In the genomic region with DNA sequence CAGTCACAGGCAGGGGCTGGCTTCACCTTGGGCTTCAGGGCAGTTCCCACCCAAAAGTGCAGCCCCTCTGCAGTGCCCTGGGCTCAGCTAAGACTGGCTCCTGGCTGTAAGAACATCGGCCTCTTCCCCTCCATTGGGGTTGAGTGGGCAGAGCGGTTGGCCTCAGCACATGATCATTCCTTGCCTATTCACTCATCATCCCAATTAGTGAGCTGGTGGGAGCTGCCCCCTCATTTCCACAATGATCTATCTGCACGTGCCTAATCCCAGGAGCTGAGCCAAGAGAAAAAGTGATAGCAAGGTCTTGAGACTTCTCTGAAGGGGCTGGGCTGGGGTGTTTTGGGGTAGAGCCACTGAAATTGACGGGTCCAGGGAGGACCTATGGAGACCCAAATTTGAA, we compare ENCODE assay signal across 22 cellular contexts.
DNase-seq lines count a peak whose midpoint lies in the region; ATAC-seq and TF ChIP-seq lines count a peak whose summit lies in the region.
"Had no signal": no experiment of that assay in that cellular context is flagged by ENCODE, and none has a peak within 500 bp of the region (broad histone marks: within the 10 kb centered on the region; RNA-seq: fewer than 3 reads in every experiment).

No MANE protein-coding gene starts in this region.

- peak overlapping the region; percentile 35 for H3K4me3 Mint-ChIP-seq in activated naive CD8-positive, alpha-beta T cell
- no peak overlapping the region for H3K4me3 Mint-ChIP-seq in activated naive CD8-positive, alpha-beta T cell treated with anti-CD3 and anti-CD28 coated beads, Interleukin-2, amount 50 U/mL, for 24 hours
- H3K4me3 Mint-ChIP-seq in T-cell (peak overlapping the region in 2 of 3 donors; percentile 49 to 62), glutamatergic neuron (ENCODE audit: unreplicated experiment) (peak overlapping the region; percentile 44)
- H3K4me3 Mint-ChIP-seq in stimulated activated memory B cell treated with anti-CD40 and anti-IgM and Interleukin-4, amounts not matched to agents 10 μg/mL and 1 μg/mL and 100 μg/mL, for 72 hours: no peak overlapping the region

- H3K27ac ChIP-seq in right lobe of liver: no peak overlapping the region
- H3K27ac ChIP-seq: KMS-11, thoracic aorta had no signal

- intact Hi-C loops in right lobe of liver (cut with DNase I): no loop called here

- 17% methylated on average over 2 of the region's 4 CpGs for WGBS in right lobe of liver (ENCODE audit: insufficient coverage, low coverage, low lambda C conversion rate, missing lambda C conversion rate)

- H3K27ac Mint-ChIP-seq in activated naive CD8-positive, alpha-beta T cell: peak overlapping the region; percentile 62
- H3K27ac Mint-ChIP-seq in activated naive CD8-positive, alpha-beta T cell treated with anti-CD3 and anti-CD28 coated beads, Interleukin-2, amount 50 U/mL, for 24 hours: no peak overlapping the region
- peak overlapping the region; percentile 40 to 88 for H3K27ac Mint-ChIP-seq in T-cell
- H3K27ac Mint-ChIP-seq in glutamatergic neuron (ENCODE audit: unreplicated experiment): peak overlapping the region; percentile 92
- peak overlapping the region; percentile 17 for H3K27ac Mint-ChIP-seq in stimulated activated memory B cell treated with anti-CD40 and anti-IgM and Interleukin-4, amounts not matched to agents 10 μg/mL and 1 μg/mL and 100 μg/mL, for 72 hours
- H3K27ac Mint-ChIP-seq: activated naive CD4-positive, alpha-beta T cell treated with anti-CD3 and anti-CD28 coated beads, Interleukin-2, amount 50 U/mL, for 72 hours; memory B cell had no signal

- H3K36me3 Mint-ChIP-seq in activated naive CD8-positive, alpha-beta T cell: peaks cover 4% of the 10 kb centered on the region
- peaks cover 4% of the 10 kb centered on the region for H3K36me3 Mint-ChIP-seq in activated naive CD8-positive, alpha-beta T cell treated with anti-CD3 and anti-CD28 coated beads, Interleukin-2, amount 50 U/mL, for 24 hours (ENCODE audit: low read depth)
- no peaks in the 10 kb centered on the region for H3K36me3 Mint-ChIP-seq in T-cell
- peaks cover 5% of the 10 kb centered on the region for H3K36me3 Mint-ChIP-seq in glutamatergic neuron (ENCODE audit: unreplicated experiment)
- peaks cover 5% of the 10 kb centered on the region for H3K36me3 Mint-ChIP-seq in stimulated activated memory B cell treated with anti-CD40 and anti-IgM and Interleukin-4, amounts not matched to agents 10 μg/mL and 1 μg/mL and 100 μg/mL, for 72 hours
- H3K36me3 Mint-ChIP-seq: CD14-positive monocyte, memory B cell had no signal

- no peak for DNase-seq in activated naive CD8-positive, alpha-beta T cell treated with anti-CD3 and anti-CD28 coated beads, Interleukin-2, amount 50 U/mL, for 24 hours
- no peak for DNase-seq in T-cell
- DNase-seq in glutamatergic neuron: no peak
- no peak for DNase-seq in ureter (ENCODE audit: low spot score)
- DNase-seq in right lobe of liver: no peak
- DNase-seq: ACHN; activated CD4-positive, alpha-beta T cell treated with anti-CD3 and anti-CD28 coated beads for 1 hour; DMS 273 treated with DMSO at 0.1 percent for 48 hours; H7; NCI-H1694; stimulated activated CD4-positive, alpha-beta T cell treated with anti-CD3 and anti-CD28 coated beads, Interleukin-2, amount 100 ng/mL, for 48 hours; stimulated activated naive CD4-positive, alpha-beta T cell had no signal

- no peaks in the 10 kb centered on the region for H3K9me3 ChIP-seq in right lobe of liver
- H3K9me3 ChIP-seq: thoracic aorta had no signal

- H3K9me3 Mint-ChIP-seq in activated naive CD8-positive, alpha-beta T cell (ENCODE audit: low read depth): no peaks in the 10 kb centered on the region
- H3K9me3 Mint-ChIP-seq in activated naive CD8-positive, alpha-beta T cell treated with anti-CD3 and anti-CD28 coated beads, Interleukin-2, amount 50 U/mL, for 24 hours: peaks cover 5% of the 10 kb centered on the region
- no peaks in the 10 kb centered on the region for H3K9me3 Mint-ChIP-seq in T-cell
- H3K9me3 Mint-ChIP-seq in glutamatergic neuron (ENCODE audit: unreplicated experiment): peaks cover 14% of the 10 kb centered on the region
- peaks cover 2% of the 10 kb centered on the region for H3K9me3 Mint-ChIP-seq in stimulated activated memory B cell treated with anti-CD40 and anti-IgM and Interleukin-4, amounts not matched to agents 10 μg/mL and 1 μg/mL and 100 μg/mL, for 72 hours
- H3K9me3 Mint-ChIP-seq: activated T-helper 2 cell treated with anti-CD3 and anti-CD28 coated beads, Interferon-gamma antibody, Interleukin-2, Interleukin-4, amounts not matched to agents 10 μg/mL and 5 μg/mL and 100 μg/mL, durations not matched to agents 14 hours and 24 hours and 36 hours had no signal

- CTCF ChIA-PET in T-cell (lab: Charles Lee): interaction anchor here in 1 of 2 donors (0.5 to 2.2 kb wide), 3 partner anchors 34 to 247 kb away, joined by 3 to 11 read pairs (median 4); no protein-coding TSS in a partner anchor

- H3K4me1 ChIP-seq in right lobe of liver: no peaks in the 10 kb centered on the region

- H3K36me3 ChIP-seq in right lobe of liver: no peaks in the 10 kb centered on the region
- H3K36me3 ChIP-seq: spleen, thoracic aorta had no signal

- H3K27me3 Mint-ChIP-seq in activated naive CD8-positive, alpha-beta T cell: no peaks in the 10 kb centered on the region
- no peaks in the 10 kb centered on the region for H3K27me3 Mint-ChIP-seq in activated naive CD8-positive, alpha-beta T cell treated with anti-CD3 and anti-CD28 coated beads, Interleukin-2, amount 50 U/mL, for 24 hours
- H3K27me3 Mint-ChIP-seq in T-cell (no peaks in the 10 kb centered on the region), glutamatergic neuron (ENCODE audit: unreplicated experiment) (peaks cover 11% of the 10 kb centered on the region)
- H3K27me3 Mint-ChIP-seq in stimulated activated memory B cell treated with anti-CD40 and anti-IgM and Interleukin-4, amounts not matched to agents 10 μg/mL and 1 μg/mL and 100 μg/mL, for 72 hours: no peaks in the 10 kb centered on the region
- H3K27me3 Mint-ChIP-seq: memory B cell had no signal

- ATAC-seq in activated naive CD8-positive, alpha-beta T cell treated with anti-CD3 and anti-CD28 coated beads, Interleukin-2, amount 50 U/mL, for 24 hours: no peak
- ATAC-seq in T-cell (replicated peaks in 1 of 4) (no peak), GM21381 (IDR thresholded peaks at IDR 0.05; ENCODE audit: unreplicated experiment) (no peak), right lobe of liver (no peak)
- no peak for ATAC-seq in stimulated activated memory B cell treated with anti-CD40 and anti-IgM and Interleukin-4, amounts not matched to agents 10 μg/mL and 1 μg/mL and 100 μg/mL, for 72 hours

- peaks cover 80% of the 10 kb centered on the region for H3K4me1 Mint-ChIP-seq in activated naive CD8-positive, alpha-beta T cell (ENCODE audit: low read depth)
- peaks cover 70% of the 10 kb centered on the region for H3K4me1 Mint-ChIP-seq in activated naive CD8-positive, alpha-beta T cell treated with anti-CD3 and anti-CD28 coated beads, Interleukin-2, amount 50 U/mL, for 24 hours
- H3K4me1 Mint-ChIP-seq in T-cell: peaks cover 68 to 74% (median 73%) of the 10 kb centered on the region in 3 donors
- H3K4me1 Mint-ChIP-seq in glutamatergic neuron (ENCODE audit: low read depth, unreplicated experiment): peaks cover 35% of the 10 kb centered on the region
- H3K4me1 Mint-ChIP-seq in stimulated activated memory B cell treated with anti-CD40 and anti-IgM and Interleukin-4, amounts not matched to agents 10 μg/mL and 1 μg/mL and 100 μg/mL, for 72 hours: peaks cover 44% of the 10 kb centered on the region

- H3K27me3 ChIP-seq in right lobe of liver: no peaks in the 10 kb centered on the region

- H3K4me3 ChIP-seq in right lobe of liver: no peak overlapping the region
- H3K4me3 ChIP-seq: spleen, thoracic aorta had no signal

- POLR2A ChIA-PET in T-cell (lab: Charles Lee): no interaction called here

- TF ChIP-seq CTCF in glutamatergic neuron (IDR thresholded peaks at IDR 0.05; ENCODE audit: partially characterized antibody, unreplicated experiment) (no peak), right lobe of liver (IDR thresholded peaks at IDR 0.05) (no peak)

- TF ChIP-seq POLR2A in right lobe of liver (IDR thresholded peaks at IDR 0.05): no peak

Comparison
In these comparisons a context has a peak if more than half of its experiments do, and no peak if none do; other contexts are left out.
1. H3K4me3 Mint-ChIP-seq: peak in activated naive CD8-positive, alpha-beta T cell (single experiment), T-cell (2 of 3) and glutamatergic neuron (single experiment); none in activated naive CD8-positive, alpha-beta T cell treated with anti-CD3 and anti-CD28 coated beads, Interleukin-2, amount 50 U/mL, for 24 hours (single experiment) and stimulated activated memory B cell treated with anti-CD40 and anti-IgM and Interleukin-4, amounts not matched to agents 10 μg/mL and 1 μg/mL and 100 μg/mL, for 72 hours (single experiment).